21 cellular contexts compared by ENCODE assay signal in the genomic region with DNA sequence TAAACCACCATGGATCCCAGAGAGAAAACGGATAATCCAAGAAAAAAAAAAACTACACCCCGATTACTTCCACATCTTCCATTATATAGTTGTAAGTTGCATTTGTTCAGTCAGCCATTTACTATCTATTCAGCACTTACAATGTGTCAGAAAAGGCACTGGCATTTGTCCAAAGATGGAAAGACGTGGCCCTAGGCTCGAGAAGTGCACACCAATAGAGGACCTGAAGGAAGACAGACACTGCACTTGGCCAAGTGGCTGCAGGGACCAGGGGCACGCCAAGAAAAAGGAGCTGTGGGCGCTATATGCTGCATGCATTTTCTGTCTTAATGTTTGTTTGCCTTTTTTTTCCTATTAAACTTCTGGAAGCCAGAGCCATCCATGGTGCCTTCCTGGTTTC.
"Had no signal": no experiment of that assay in that cellular context is flagged by ENCODE, and none has a peak within 500 bp of the region (broad histone marks: within the 10 kb centered on the region; RNA-seq: fewer than 3 reads in every experiment).

No MANE protein-coding gene starts in this region.

- H3K9me3 ChIP-seq: esophagus squamous epithelium, heart right ventricle, pancreas had no signal

- H3K27me3 ChIP-seq: dorsolateral prefrontal cortex, esophagus squamous epithelium, heart right ventricle, pancreas had no signal

- H3K9me3 Mint-ChIP-seq: nephron progenitor cell; stimulated activated naive CD8-positive, alpha-beta T cell treated with anti-CD3 and anti-CD28 coated beads, Interleukin-15, Interleukin-2, amounts not matched to agents 100 ng/mL and 50 ng/mL, for 24 hours had no signal

- DNase-seq: activated CD4-positive, alpha-beta T cell treated with anti-CD3 and anti-CD28 coated beads, Interleukin-2, amount 50 U/mL, for 1 hour; activated CD4-positive, CD25-positive, alpha-beta regulatory T cell; activated CD8-positive, alpha-beta memory T cell treated with anti-CD3 and anti-CD28 coated beads, Interleukin-2, amount 10 ng/mL, durations not matched to agents 7 days and 5 days; activated effector memory CD4-positive, alpha-beta T cell treated with anti-CD3 and anti-CD28 coated beads, Interleukin-2, amount 50 U/mL, for 16 hours; activated T-cell treated with anti-CD3 and anti-CD28 coated beads, Interleukin-2, amount 50 U/mL, for 24 hours; dorsolateral prefrontal cortex; esophagus squamous epithelium; foreskin melanocyte; heart right ventricle; kidney; left ventricle myocardium superior; mesendoderm; nephron progenitor cell; pancreas; stimulated activated CD4-positive, alpha-beta T cell treated with anti-CD3 and anti-CD28 coated beads, Interleukin-4, amount 100 ng/mL, for 24 hours; T-helper 2 cell had no signal

- H3K27ac Mint-ChIP-seq: activated CD8-positive, alpha-beta memory T cell treated with anti-CD3 and anti-CD28 coated beads, Interleukin-2, amount 10 ng/mL, durations not matched to agents 7 days and 5 days; activated naive CD8-positive, alpha-beta T cell; activated T-cell treated with anti-CD3 and anti-CD28 coated beads, Interleukin-2, amount 50 U/mL, for 24 hours; stimulated activated naive CD8-positive, alpha-beta T cell treated with anti-CD3 and anti-CD28 coated beads, Interleukin-15, Interleukin-2, amounts not matched to agents 100 ng/mL and 50 ng/mL, for 24 hours had no signal

- H3K36me3 ChIP-seq: esophagus squamous epithelium, heart right ventricle, pancreas had no signal

- H3K27ac ChIP-seq: dorsolateral prefrontal cortex, heart right ventricle, pancreas had no signal

- H3K4me3 ChIP-seq: dorsolateral prefrontal cortex, esophagus squamous epithelium, heart right ventricle, pancreas had no signal

- H3K4me1 ChIP-seq: pancreas had no signal

- H3K4me3 Mint-ChIP-seq: activated CD8-positive, alpha-beta memory T cell treated with anti-CD3 and anti-CD28 coated beads, Interleukin-2, amount 10 ng/mL, durations not matched to agents 7 days and 5 days; activated naive CD8-positive, alpha-beta T cell; activated T-cell treated with anti-CD3 and anti-CD28 coated beads, Interleukin-2, amount 50 U/mL, for 24 hours; nephron progenitor cell; stimulated activated naive CD8-positive, alpha-beta T cell treated with anti-CD3 and anti-CD28 coated beads, Interleukin-15, Interleukin-2, amounts not matched to agents 100 ng/mL and 50 ng/mL, for 24 hours had no signal

- H3K27me3 Mint-ChIP-seq: activated naive CD8-positive, alpha-beta T cell; activated T-cell treated with anti-CD3 and anti-CD28 coated beads, Interleukin-2, amount 50 U/mL, for 24 hours; stimulated activated naive CD8-positive, alpha-beta T cell treated with anti-CD3 and anti-CD28 coated beads, Interleukin-15, Interleukin-2, amounts not matched to agents 100 ng/mL and 50 ng/mL, for 24 hours had no signal

- FAIRE-seq: bronchial epithelial cell, endometrium, kidney, pancreas, TTC549 had no signal

- H3K36me3 Mint-ChIP-seq: activated CD8-positive, alpha-beta memory T cell treated with anti-CD3 and anti-CD28 coated beads, Interleukin-2, amount 10 ng/mL, durations not matched to agents 7 days and 5 days had no signal
